ENCODE assay signal across 10 cellular contexts in genomic region chr10:112811741-112812551, GRCh38.
DNase-seq lines count a peak whose midpoint lies in the region; ATAC-seq and TF ChIP-seq lines count a peak whose summit lies in the region.
"Had no signal": no experiment of that assay in that cellular context is flagged by ENCODE, and none has a peak within 500 bp of the region (broad histone marks: within the 10 kb centered on the region; RNA-seq: fewer than 3 reads in every experiment).

No MANE protein-coding gene starts in this region.

- no CpG with 5 or more reads among the region's 14 CpGs for WGBS in iPS DF 6.9 (ENCODE audit: insufficient coverage, insufficient read length)

- no peak for TF ChIP-seq CTCF in WI38 (IDR thresholded peaks at IDR 0.05; ENCODE audit: low read depth, low read length)

- no peak for ATAC-seq in GM18517 (IDR thresholded peaks at IDR 0.05; ENCODE audit: unreplicated experiment)
- ATAC-seq in GM18868 (IDR thresholded peaks at IDR 0.05; ENCODE audit: unreplicated experiment), result no peak

- H3K36me3 ChIP-seq in iPS DF 6.9 (ENCODE audit: control insufficient read depth, insufficient read depth, low read length), result no peaks in the 10 kb centered on the region
- H3K36me3 ChIP-seq: Peyer's patch had no signal

- peaks cover 19% of the 10 kb centered on the region for H3K4me1 ChIP-seq in iPS DF 6.9 (ENCODE audit: control insufficient read depth, insufficient read depth, low read length)

- no peak overlapping the region for H3K27ac ChIP-seq in iPS DF 6.9 (ENCODE audit: low read length)

- DNase-seq in H4 (ENCODE audit: low spot score) (peak; percentile 95), iPS DF 6.9 (ENCODE audit: low read depth, low spot score) (peak; percentile 43), skeletal muscle cell (ENCODE audit: low read depth) (peak; percentile 78)
- DNase-seq in activated CD4-positive, alpha-beta T cell treated with anti-CD3 and anti-CD28 coated beads, Interleukin-2, amount 50 U/mL, for 48 hours, result no peak
- no peak for DNase-seq in NK-92 treated with Interleukin-12 subunit alpha and Interleukin-12 subunit beta, amount 100 ng/mL, for 24 hours (lab: John Stamatoyannopoulos, UW)
- DNase-seq: effector memory CD4-positive, alpha-beta T cell had no signal

- no peaks in the 10 kb centered on the region; the same call in 1 of the 2 replicates for H3K27me3 ChIP-seq in iPS DF 6.9 (ENCODE audit: control insufficient read depth, insufficient read depth, low read length)
- H3K27me3 ChIP-seq: Peyer's patch had no signal

- H3K9me3 ChIP-seq in iPS DF 6.9 (ENCODE audit: control insufficient read depth, insufficient read depth, low read length), result no peaks in the 10 kb centered on the region
- H3K9me3 ChIP-seq: Peyer's patch had no signal

- H3K4me3 ChIP-seq in WI38 (ENCODE audit: low read depth, low read length), result peak overlapping the region; percentile 45
- H3K4me3 ChIP-seq in iPS DF 6.9 (ENCODE audit: low read length), result no peak overlapping the region
- peak overlapping the region; percentile 23 for H3K4me3 ChIP-seq in skeletal muscle cell (ENCODE audit: low read depth, low read length)
- H3K4me3 ChIP-seq: Peyer's patch had no signal

Comparison
In these comparisons a context has a peak if more than half of its experiments do, and no peak if none do; other contexts are left out.
1. DNase-seq: peak in H4 (single experiment), iPS DF 6.9 (single experiment) and skeletal muscle cell (single experiment); none in activated CD4-positive, alpha-beta T cell treated with anti-CD3 and anti-CD28 coated beads, Interleukin-2, amount 50 U/mL, for 48 hours (0 of 2) and NK-92 treated with Interleukin-12 subunit alpha and Interleukin-12 subunit beta, amount 100 ng/mL, for 24 hours (single experiment).